Comparison of ENCODE assay signal across 8 cellular contexts in the genomic region with DNA sequence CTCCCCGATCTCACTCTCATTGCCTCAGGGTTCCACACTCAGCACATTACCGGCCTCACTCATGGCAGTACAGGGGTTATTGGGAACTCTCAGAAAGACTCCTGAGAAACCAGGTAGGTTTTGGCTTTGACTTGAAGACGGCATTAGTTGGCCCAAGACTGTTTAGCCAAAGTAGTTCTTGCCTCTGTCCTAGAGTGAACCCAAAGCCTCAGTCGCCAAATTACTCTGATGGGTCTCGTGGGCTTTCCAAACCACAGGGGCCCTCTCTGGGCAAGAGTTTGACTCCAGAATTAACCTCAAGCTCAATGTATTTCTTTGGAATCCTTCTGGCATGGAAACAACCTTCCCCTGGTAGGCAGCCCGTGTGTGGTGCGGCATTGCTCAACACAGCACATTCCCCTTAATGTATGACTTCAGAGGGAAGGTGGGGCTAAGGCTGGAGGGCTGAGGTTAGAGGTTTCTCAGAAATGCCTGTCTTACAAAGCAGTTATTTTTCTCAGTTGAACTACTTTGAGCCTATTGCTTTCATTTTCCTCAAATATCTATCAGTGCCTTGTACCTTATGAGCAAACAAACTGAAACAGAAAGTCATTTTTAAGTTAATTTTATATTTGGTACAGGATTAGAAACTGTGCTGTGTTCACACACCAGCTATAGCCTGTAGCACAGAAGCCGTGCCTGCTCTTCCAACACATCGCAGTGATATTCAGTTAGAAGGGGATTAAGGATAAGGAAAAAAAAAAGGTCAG.
DNase-seq lines count a peak whose midpoint lies in the region; ATAC-seq and TF ChIP-seq lines count a peak whose summit lies in the region.

No MANE protein-coding gene starts in this region.

- peak; percentile 45 for TF ChIP-seq POLR2A in GM18505 (IDR thresholded peaks at IDR 0.05; ENCODE audit: borderline replicate concordance, extremely low read depth, insufficient read depth, insufficient read length)

- H3K4me1 Mint-ChIP-seq in stimulated activated naive CD8-positive, alpha-beta T cell treated with anti-CD3 and anti-CD28 coated beads, Interleukin-15, amount 100 ng/mL, for 72 hours = no peaks in the 10 kb centered on the region

- ATAC-seq in GM18505 (IDR thresholded peaks at IDR 0.05; ENCODE audit: unreplicated experiment) (peak; percentile 97), GM21576 (IDR thresholded peaks at IDR 0.05; ENCODE audit: unreplicated experiment) (peak; percentile 97)
- peak; percentile 93 for ATAC-seq in stimulated activated naive CD8-positive, alpha-beta T cell treated with anti-CD3 and anti-CD28 coated beads, Interleukin-15, amount 100 ng/mL, for 72 hours

- H3K36me3 ChIP-seq in brain microvascular endothelial cell (replicated peaks) = no peaks in the 10 kb centered on the region

- in situ Hi-C loops in brain microvascular endothelial cell (cut with HindIII; ENCODE audit: low pct_ligation_motif_present, low sequenced_read_pairs) = no loop called here

- peak overlapping the region in 1 of 2 donors; percentile 88 for H3K27ac Mint-ChIP-seq in stimulated activated naive CD8-positive, alpha-beta T cell treated with anti-CD3 and anti-CD28 coated beads, Interleukin-15, amount 100 ng/mL, for 72 hours

- H3K27me3 Mint-ChIP-seq in stimulated activated naive CD8-positive, alpha-beta T cell treated with anti-CD3 and anti-CD28 coated beads, Interleukin-15, amount 100 ng/mL, for 72 hours = no peaks in the 10 kb centered on the region

- TF ChIP-seq CTCF in brain microvascular endothelial cell (IDR thresholded peaks at IDR 0.05; ENCODE audit: low read depth, low read length, missing control alignments) = no peak

- H3K4me3 Mint-ChIP-seq in stimulated activated naive CD8-positive, alpha-beta T cell treated with anti-CD3 and anti-CD28 coated beads, Interleukin-15, amount 100 ng/mL, for 72 hours = peak overlapping the region in 1 of 2 donors; percentile 30

- DNase-seq in HT1080 (ENCODE audit: low read depth) (peak; percentile 50), brain microvascular endothelial cell (peak; percentile 75), T-helper 9 cell (no peak), DMS53 treated with DMSO at 0.1 percent for 48 hours (lab: John Stamatoyannopoulos, UW; ENCODE audit: unreplicated experiment) (no peak), cerebellar nuclear complex (lab: John Stamatoyannopoulos, UW) (no peak)
- DNase-seq in stimulated activated naive CD8-positive, alpha-beta T cell treated with anti-CD3 and anti-CD28 coated beads, Interleukin-15, amount 100 ng/mL, for 72 hours = peak; percentile 12 to 20

- peaks cover 14 to 23% of the 10 kb centered on the region in 2 donors for H3K9me3 Mint-ChIP-seq in stimulated activated naive CD8-positive, alpha-beta T cell treated with anti-CD3 and anti-CD28 coated beads, Interleukin-15, amount 100 ng/mL, for 72 hours

- H3K27ac ChIP-seq in brain microvascular endothelial cell = peak overlapping the region; percentile 3

- H3K27me3 ChIP-seq in brain microvascular endothelial cell (replicated peaks) = no peaks in the 10 kb centered on the region

- no peak overlapping the region for H3K4me3 ChIP-seq in brain microvascular endothelial cell (ENCODE audit: low read depth, low read length)

Comparison
In these comparisons a context has a peak if more than half of its experiments do, and no peak if none do; other contexts are left out.
1. DNase-seq: peak in HT1080 (single experiment), brain microvascular endothelial cell (single experiment) and stimulated activated naive CD8-positive, alpha-beta T cell treated with anti-CD3 and anti-CD28 coated beads, Interleukin-15, amount 100 ng/mL, for 72 hours (2 of 2); none in T-helper 9 cell (single experiment), DMS53 treated with DMSO at 0.1 percent for 48 hours (single experiment) and cerebellar nuclear complex (0 of 2).
2. Peak in every context shown above with its lines, with median percentiles within 50 percentile points of each other: ATAC-seq.